17 cellular contexts compared by ENCODE assay signal in the genomic region with DNA sequence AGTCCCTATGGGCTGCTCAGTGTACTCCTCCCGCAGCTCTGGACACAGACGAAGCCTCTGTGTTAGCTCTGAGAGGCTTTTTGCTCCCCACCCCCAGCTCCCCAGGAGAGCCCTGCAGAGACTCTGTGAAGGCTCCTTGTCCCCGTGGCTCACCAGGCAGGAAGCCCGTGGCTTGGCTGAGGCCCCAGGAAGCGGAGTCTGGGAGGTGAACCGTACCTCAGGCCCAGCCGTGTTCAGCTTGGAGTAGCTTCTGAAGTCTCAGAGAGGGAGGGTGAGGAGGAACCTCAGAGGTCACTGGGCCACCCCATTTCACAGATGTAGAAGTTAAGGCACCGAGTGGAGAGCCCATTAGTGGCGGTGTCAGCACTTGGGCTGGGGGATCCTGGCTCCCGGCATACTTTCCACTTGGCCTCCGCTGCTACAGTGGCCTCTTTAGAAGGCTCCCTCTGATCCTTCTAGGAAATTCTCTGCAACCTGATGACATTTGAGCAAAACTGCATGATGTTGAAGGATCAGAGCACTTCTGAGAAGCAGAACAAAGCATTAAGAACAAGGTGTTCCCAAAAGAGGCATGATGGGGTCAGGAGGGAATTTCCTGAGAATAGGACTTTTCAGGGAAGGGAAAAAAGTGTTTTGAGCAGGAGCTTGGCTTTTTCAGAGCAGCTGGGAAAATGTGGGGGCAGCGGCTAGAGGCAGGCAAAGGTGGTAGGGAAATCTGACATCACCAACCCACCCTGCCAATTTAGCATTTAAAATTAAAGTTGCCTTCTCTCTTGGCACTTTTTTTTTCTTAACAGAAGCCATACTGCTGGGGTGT.
A peak's percentile ranks its signal among the peaks of the same experiment; 100 is the strongest.
DNase-seq lines count a peak whose midpoint lies in the region; ATAC-seq, FAIRE-seq and TF ChIP-seq lines count a peak whose summit lies in the region.
"Had no signal": no experiment of that assay in that cellular context is flagged by ENCODE, and none has a peak within 500 bp of the region (broad histone marks: within the 10 kb centered on the region; RNA-seq: fewer than 3 reads in every experiment).

No MANE protein-coding gene starts in this region.

- CTCF ChIA-PET in mammary epithelial cell (lab: Charles Lee; ENCODE audit: low non-redundant PET), result no interaction called here
- CTCF ChIA-PET in PC-9 (lab: Charles Lee), result interaction anchor here (0.6 kb wide), 1 partner anchor 550 kb away, joined by 4 read pairs; no protein-coding TSS in a partner anchor

- in situ Hi-C loops in mammary epithelial cell (cut with MboI; ENCODE audit: low sequenced_read_pairs in 2 of 2), result no loop called here

- ATAC-seq in DND-41 (ENCODE audit: insufficient read depth, low read depth) (peak; percentile 82), pancreas (peak in 3 of 4 donors; percentile 38 to 64 (median 43)), GM19467 (IDR thresholded peaks at IDR 0.05; ENCODE audit: unreplicated experiment) (no peak)
- ATAC-seq: stimulated activated naive CD8-positive, alpha-beta T cell treated with anti-CD3 and anti-CD28 coated beads, Interleukin-15, Interleukin-2, amounts not matched to agents 100 U/mL and 50 U/mL, for 24 hours had no signal

- H3K79me2 ChIP-seq in DND-41 (ENCODE audit: insufficient read depth, low read length) (no peaks in the 10 kb centered on the region), mammary epithelial cell (ENCODE audit: insufficient read depth, low read length) (no peaks in the 10 kb centered on the region), PC-9 (ENCODE audit: low read depth) (no peaks in the 10 kb centered on the region)

- dilution Hi-C loops in mammary epithelial cell (cut with HindIII; ENCODE audit: low sequenced_read_pairs), result no loop called here

- H3K9ac ChIP-seq in DND-41 (ENCODE audit: low read depth, low read length) (no peak overlapping the region), mammary epithelial cell (ENCODE audit: insufficient read depth, low read length) (no peak overlapping the region)

- DNase-seq in DND-41 (peak; percentile 53), mammary epithelial cell (peak; percentile 32), pancreas (no peak), PC-9 (no peak), NCI-H2081 (lab: John Stamatoyannopoulos, UW) (no peak), globus pallidus (ENCODE audit: low spot score) (no peak)
- DNase-seq: CD4-positive, CD25-positive, alpha-beta regulatory T cell; colonic mucosa; H7; immature natural killer cell; NCI-H1694 treated with DMSO at 0.1 percent for 48 hours; stimulated activated naive CD8-positive, alpha-beta T cell treated with anti-CD3 and anti-CD28 coated beads, Interleukin-15, Interleukin-2, amounts not matched to agents 100 U/mL and 50 U/mL, for 24 hours had no signal

- FAIRE-seq in pancreas (lab: Jason Lieb, UNC), result no peak
- FAIRE-seq: G401.6 had no signal

- BruUV-seq in mammary epithelial cell (replicated peaks; lab: Mats Ljungman, UMichigan) (no TSS peak), PC-9 (replicated peaks; lab: Mats Ljungman, UMichigan) (no TSS peak)

- H4K20me1 ChIP-seq in DND-41 (ENCODE audit: insufficient read depth, low read length) (no peaks in the 10 kb centered on the region), mammary epithelial cell (ENCODE audit: insufficient read depth, low read length) (no peaks in the 10 kb centered on the region), PC-9 (ENCODE audit: insufficient read depth) (no peaks in the 10 kb centered on the region)

- WGBS in mammary epithelial cell (ENCODE audit: low coverage, missing lambda C conversion rate), result 48% methylated on average over 12 of the region's 12 CpGs
- 73 to 74% methylated on average over 12 of the region's 12 CpGs for WGBS in pancreas, 2 donors

- H3K36me3 ChIP-seq in DND-41 (ENCODE audit: insufficient read depth, low read length) (no peaks in the 10 kb centered on the region), KOPT-K1 (ENCODE audit: insufficient read depth, low read length) (no peaks in the 10 kb centered on the region), mammary epithelial cell (ENCODE audit: insufficient read depth, low read length) (no peaks in the 10 kb centered on the region), pancreas (no peaks in the 10 kb centered on the region), PC-9 (ENCODE audit: low read depth) (no peaks in the 10 kb centered on the region)
- H3K36me3 ChIP-seq: colonic mucosa, SJSA1 had no signal

- POLR2A ChIA-PET in PC-9 (lab: Charles Lee; ENCODE audit: unreplicated experiment), result no interaction called here

- H3K4me1 ChIP-seq in DND-41 (ENCODE audit: insufficient read depth, low read length), result no peaks in the 10 kb centered on the region
- peaks cover 9% of the 10 kb centered on the region for H3K4me1 ChIP-seq in mammary epithelial cell (ENCODE audit: insufficient read depth, low read length)
- H3K4me1 ChIP-seq in pancreas, result no peaks in the 10 kb centered on the region
- H3K4me1 ChIP-seq in PC-9 (replicated peaks; ENCODE audit: insufficient read depth), result no peaks in the 10 kb centered on the region
- H3K4me1 ChIP-seq: colonic mucosa had no signal

- H3K27ac ChIP-seq in DND-41 (ENCODE audit: low read length) (no peak overlapping the region), KOPT-K1 (ENCODE audit: low read depth, low read length, poor library complexity, severe bottlenecking) (peak overlapping the region; percentile 40), mammary epithelial cell (ENCODE audit: insufficient read depth, low read depth, low read length) (no peak overlapping the region), pancreas (no peak overlapping the region), PC-9 (no peak overlapping the region)
- H3K27ac ChIP-seq: colonic mucosa, SJSA1, VCaP had no signal

- intact Hi-C loops in mammary epithelial cell (cut with micrococcal nuclease) (no loop called here), pancreas (cut with DNase I) (no loop called here), PC-9 (cut with micrococcal nuclease; ENCODE audit: unreplicated experiment) (no loop called here)

- TF ChIP-seq CTCF in DND-41 (IDR thresholded peaks at IDR 0.05; ENCODE audit: borderline replicate concordance, extremely low read depth, low read length, poor library complexity, severe bottlenecking), result no peak
- no peak for TF ChIP-seq CTCF in mammary epithelial cell (conservative IDR thresholded peaks at IDR 0.05 in 1 of 2, IDR thresholded peaks at IDR 0.05 in 1 of 2; ENCODE audit: extremely low read depth in 1 of 2, insufficient read depth in 1 of 2, low read depth in 1 of 2, low read length in 2 of 2)
- no peak for TF ChIP-seq CTCF in pancreas (IDR thresholded peaks at IDR 0.05)
- no peak for TF ChIP-seq CTCF in PC-9 (conservative IDR thresholded peaks at IDR 0.05)

- H3K4me2 ChIP-seq in DND-41 (ENCODE audit: insufficient read depth, low read length) (no peak overlapping the region), mammary epithelial cell (ENCODE audit: insufficient read depth, low read depth, low read length) (no peak overlapping the region), PC-9 (no peak overlapping the region)

- H3K9me2 ChIP-seq in PC-9 (ENCODE audit: insufficient read depth), result no peaks in the 10 kb centered on the region

- H2AFZ ChIP-seq in DND-41 (ENCODE audit: low read depth, low read length) (no peak overlapping the region), mammary epithelial cell (ENCODE audit: low read depth, low read length) (peak overlapping the region; percentile 58), PC-9 (no peak overlapping the region)

- H3K27me3 ChIP-seq in DND-41 (ENCODE audit: insufficient read depth, low read length, poor library complexity) (peaks cover 4% of the 10 kb centered on the region), mammary epithelial cell (ENCODE audit: insufficient read depth, low read length) (no peaks in the 10 kb centered on the region), pancreas (no peaks in the 10 kb centered on the region), PC-9 (ENCODE audit: insufficient read depth, low read depth) (no peaks in the 10 kb centered on the region)
- H3K27me3 ChIP-seq: colonic mucosa, SJSA1 had no signal

- H3K4me3 ChIP-seq in DND-41 (ENCODE audit: low read depth in 1 of 2, low read length in 2 of 2), result no peak overlapping the region
- H3K4me3 ChIP-seq in mammary epithelial cell (replicated peaks in 1 of 3; ENCODE audit: insufficient read depth in 1 of 3, low read depth in 2 of 3, low read length in 3 of 3), result no peak overlapping the region
- no peak overlapping the region for H3K4me3 ChIP-seq in pancreas
- H3K4me3 ChIP-seq in PC-9, result no peak overlapping the region
- H3K4me3 ChIP-seq: colonic mucosa, SJSA1 had no signal

- no peaks in the 10 kb centered on the region for H3K9me3 ChIP-seq in DND-41 (ENCODE audit: insufficient read depth, low read length, severe bottlenecking)
- H3K9me3 ChIP-seq in KOPT-K1 (ENCODE audit: insufficient read depth, low read length, poor library complexity, severe bottlenecking), result no peaks in the 10 kb centered on the region
- peaks cover 4% of the 10 kb centered on the region for H3K9me3 ChIP-seq in mammary epithelial cell (replicated peaks; ENCODE audit: insufficient read depth, low read length)
- no peaks in the 10 kb centered on the region for H3K9me3 ChIP-seq in pancreas
- no peaks in the 10 kb centered on the region for H3K9me3 ChIP-seq in PC-9 (ENCODE audit: insufficient read depth, low read depth)
- H3K9me3 ChIP-seq: colonic mucosa, SJSA1 had no signal

- H3F3A ChIP-seq in PC-9 (ENCODE audit: insufficient read depth, low read depth), result no peaks in the 10 kb centered on the region

Comparison
In these comparisons a context has a peak if more than half of its experiments do, and no peak if none do; other contexts are left out.
1. DNase-seq: peak in DND-41 (single experiment) and mammary epithelial cell (single experiment); none in pancreas (0 of 6), PC-9 (0 of 2), NCI-H2081 (0 of 2) and globus pallidus (single experiment).